Comparison of ENCODE assay signal across 1 cellular context in genomic region chr12:93785262-93786010, GRCh38.
TF ChIP-seq lines count a peak whose summit lies in the region.

No MANE protein-coding gene starts in this region.

TF ChIP-seq in SK-N-SH treated with all-trans-retinoic acid at 6 μM for 48 hours, 23 proteins besides CTCF, POLR2A, EP300 and RAD21 (continued from another document):
- no peak for TF ChIP-seq TSHZ2 (CRISPR knock-in tag; IDR thresholded peaks at IDR 0.05)
